ENCODE assay signal across 23 cellular contexts in genomic region chr15:22808761-22809280, GRCh38. TPM values are rescaled to one million over a fixed set of nuclear protein-coding genes. Genes with fewer than 3 reads are reported as not detected.
DNase-seq lines count a peak whose midpoint lies in the region; ATAC-seq and TF ChIP-seq lines count a peak whose summit lies in the region.
"Had no signal": no experiment of that assay in that cellular context is flagged by ENCODE, and none has a peak within 500 bp of the region (broad histone marks: within the 10 kb centered on the region; RNA-seq: fewer than 3 reads in every experiment).

No MANE protein-coding gene starts in this region.

- DNase-seq in Daoy (ENCODE audit: low read depth): peak; percentile 42
- peak; percentile 32 for DNase-seq in astrocyte of the hippocampus (ENCODE audit: low read depth, low spot score)
- peak; percentile 61 for DNase-seq in kidney tubule cell (ENCODE audit: low spot score)
- no peak for DNase-seq in HuH-7 (ENCODE audit: low spot score)
- DNase-seq: Caco-2; CD4-positive, CD25-positive, alpha-beta regulatory T cell; DMS 273 treated with DMSO at 0.1 percent for 48 hours; DND-41; GOT3; HCEC 1CT; MV-4-11; NCI-H1105 treated with DMSO at 0.1 percent for 48 hours; NCI-H1694; NCI-H2081; NCI-H2171 treated with DMSO at 0.1 percent for 48 hours; NCI-H524 treated with DMSO at 0.1 percent for 48 hours; NCI-H82; SHP77 treated with DMSO at 0.1 percent for 48 hours had no signal

- ATAC-seq in GM19035 (IDR thresholded peaks at IDR 0.05; ENCODE audit: unreplicated experiment): no peak
- ATAC-seq in HG03095 (IDR thresholded peaks at IDR 0.05; ENCODE audit: unreplicated experiment): no peak
- ATAC-seq: A549 had no signal

- TF ChIP-seq CTCF in 22Rv1 (IDR thresholded peaks at IDR 0.05): no peak

- H3K27ac ChIP-seq in 22Rv1: 0 out of 2 replicates have a peak overlapping the region, but pooled peaks have one; percentile 13
- H3K27ac ChIP-seq: A549, SK-N-MC had no signal

RNA-seq across cellular contexts. Expression of gene NIPA1, which starts 22.4 kb away (rescaled TPM):
- 10.7 and 12.2 TPM in 2 replicates for total RNA-seq in Daoy (2014; rRNA removed; shearing (Covaris generic))

RNA-seq across cellular contexts. Expression of gene NIPA2, which starts 29.6 kb away (rescaled TPM):
- 123 and 140 TPM in 2 replicates for total RNA-seq in Daoy (2014; rRNA removed; shearing (Covaris generic))
